In genomic region chr6:43229803-43230239, GRCh38 we compare ENCODE assay signal across 1 cellular context.
TF ChIP-seq lines count a peak whose summit lies in the region.

No MANE protein-coding gene starts in this region.

TF ChIP-seq in GM12878, 131 proteins besides CTCF, POLR2A, EP300 and RAD21:
- TF ChIP-seq POLR2AphosphoS5 (IDR thresholded peaks at IDR 0.05; ENCODE audit: low read length): no peak
- TF ChIP-seq, protein P1, sequence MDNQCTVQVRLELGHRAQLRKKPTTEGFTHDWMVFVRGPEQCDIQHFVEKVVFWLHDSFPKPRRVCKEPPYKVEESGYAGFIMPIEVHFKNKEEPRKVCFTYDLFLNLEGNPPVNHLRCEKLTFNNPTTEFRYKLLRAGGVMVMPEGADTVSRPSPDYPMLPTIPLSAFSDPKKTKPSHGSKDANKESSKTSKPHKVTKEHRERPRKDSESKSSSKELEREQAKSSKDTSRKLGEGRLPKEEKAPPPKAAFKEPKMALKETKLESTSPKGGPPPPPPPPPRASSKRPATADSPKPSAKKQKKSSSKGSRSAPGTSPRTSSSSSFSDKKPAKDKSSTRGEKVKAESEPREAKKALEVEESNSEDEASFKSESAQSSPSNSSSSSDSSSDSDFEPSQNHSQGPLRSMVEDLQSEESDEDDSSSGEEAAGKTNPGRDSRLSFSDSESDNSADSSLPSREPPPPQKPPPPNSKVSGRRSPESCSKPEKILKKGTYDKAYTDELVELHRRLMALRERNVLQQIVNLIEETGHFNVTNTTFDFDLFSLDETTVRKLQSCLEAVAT (IDR thresholded peaks at IDR 0.05): 0 out of 2 replicates have a peak, but pooled peaks have one; percentile 6
